In the genomic region with DNA sequence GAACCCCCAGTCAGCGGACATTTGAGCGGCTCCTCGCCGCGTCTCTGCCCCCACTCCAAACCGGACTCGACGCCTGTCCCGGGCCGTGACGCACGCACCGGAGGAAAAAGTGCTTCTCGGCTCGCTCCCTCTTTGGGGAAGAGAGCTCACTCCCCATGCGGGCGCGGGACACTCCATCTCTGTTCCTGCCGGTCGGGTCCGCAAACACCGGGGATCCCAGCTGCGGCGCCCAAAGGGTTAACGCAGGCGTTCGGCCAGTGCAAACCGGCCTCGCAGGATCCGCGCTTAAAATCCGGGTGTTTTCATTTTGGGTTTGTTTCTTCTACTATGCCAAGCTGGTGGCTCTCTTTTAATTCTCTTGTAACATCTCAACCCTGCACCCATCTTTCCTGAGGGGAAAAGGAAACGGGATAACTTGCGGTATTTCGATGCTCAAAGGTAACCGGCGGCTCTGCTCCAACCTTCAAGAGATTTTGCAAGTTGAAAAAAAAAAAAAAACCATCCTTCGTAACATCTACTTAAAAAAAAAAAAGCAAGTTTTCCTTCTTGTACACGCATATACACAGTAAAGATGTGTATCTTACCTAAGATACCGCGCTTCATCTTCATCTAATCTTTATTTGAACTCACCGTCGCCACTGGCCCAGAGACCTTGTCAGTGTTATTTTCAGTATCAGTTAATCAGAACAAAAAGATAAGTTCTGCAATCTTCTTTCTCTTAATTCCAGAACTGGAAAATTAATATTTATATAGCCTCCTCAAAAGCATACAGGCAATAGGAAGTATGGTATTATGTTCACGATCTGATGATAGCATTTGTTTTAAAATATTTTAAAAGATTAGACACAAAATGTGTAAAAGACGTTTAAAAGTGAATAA, we compare ENCODE assay signal across 1 cellular context.
A peak's percentile ranks its signal among the peaks of the same experiment; 100 is the strongest.
TF ChIP-seq lines count a peak whose summit lies in the region.

No MANE protein-coding gene starts in this region.

TF ChIP-seq in HepG2, 621 proteins besides CTCF, POLR2A, EP300 and RAD21 (continued from another document and continues in another):
- TF ChIP-seq, protein P1, sequence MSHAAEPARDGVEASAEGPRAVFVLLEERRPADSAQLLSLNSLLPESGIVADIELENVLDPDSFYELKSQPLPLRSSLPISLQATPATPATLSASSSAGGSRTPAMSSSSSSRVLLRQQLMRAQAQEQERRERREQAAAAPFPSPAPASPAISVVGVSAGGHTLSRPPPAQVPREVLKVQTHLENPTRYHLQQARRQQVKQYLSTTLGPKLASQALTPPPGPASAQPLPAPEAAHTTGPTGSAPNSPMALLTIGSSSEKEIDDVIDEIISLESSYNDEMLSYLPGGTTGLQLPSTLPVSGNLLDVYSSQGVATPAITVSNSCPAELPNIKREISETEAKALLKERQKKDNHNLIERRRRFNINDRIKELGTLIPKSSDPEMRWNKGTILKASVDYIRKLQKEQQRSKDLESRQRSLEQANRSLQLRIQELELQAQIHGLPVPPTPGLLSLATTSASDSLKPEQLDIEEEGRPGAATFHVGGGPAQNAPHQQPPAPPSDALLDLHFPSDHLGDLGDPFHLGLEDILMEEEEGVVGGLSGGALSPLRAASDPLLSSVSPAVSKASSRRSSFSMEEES (CRISPR knock-in tag; IDR thresholded peaks at IDR 0.05) = no peak
- TF ChIP-seq, protein P2, sequence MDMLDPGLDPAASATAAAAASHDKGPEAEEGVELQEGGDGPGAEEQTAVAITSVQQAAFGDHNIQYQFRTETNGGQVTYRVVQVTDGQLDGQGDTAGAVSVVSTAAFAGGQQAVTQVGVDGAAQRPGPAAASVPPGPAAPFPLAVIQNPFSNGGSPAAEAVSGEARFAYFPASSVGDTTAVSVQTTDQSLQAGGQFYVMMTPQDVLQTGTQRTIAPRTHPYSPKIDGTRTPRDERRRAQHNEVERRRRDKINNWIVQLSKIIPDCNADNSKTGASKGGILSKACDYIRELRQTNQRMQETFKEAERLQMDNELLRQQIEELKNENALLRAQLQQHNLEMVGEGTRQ (IDR thresholded peaks at IDR 0.05; ENCODE audit: low read depth, low read length) = no peak
- TF ChIP-seq, protein P2 (CRISPR knock-in tag; IDR thresholded peaks at IDR 0.05; ENCODE audit: borderline replicate concordance) = no peak
- TF ChIP-seq, protein P3, sequence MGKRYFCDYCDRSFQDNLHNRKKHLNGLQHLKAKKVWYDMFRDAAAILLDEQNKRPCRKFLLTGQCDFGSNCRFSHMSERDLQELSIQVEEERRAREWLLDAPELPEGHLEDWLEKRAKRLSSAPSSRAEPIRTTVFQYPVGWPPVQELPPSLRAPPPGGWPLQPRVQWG (CRISPR knock-in tag; IDR thresholded peaks at IDR 0.05; ENCODE audit: borderline replicate concordance, low read depth) = no peak
- TF ChIP-seq SMYD3 (CRISPR knock-in tag; IDR thresholded peaks at IDR 0.05) (0 out of 2 replicates have a peak, but pooled peaks have one; percentile 7), AKAP8 (CRISPR knock-in tag; IDR thresholded peaks at IDR 0.05) (0 out of 2 replicates have a peak, but pooled peaks have one; percentile 67), ZNF780A (CRISPR knock-in tag; IDR thresholded peaks at IDR 0.05) (no peak), MEIS2 (CRISPR knock-in tag; IDR thresholded peaks at IDR 0.05) (no peak), HIVEP1 (CRISPR knock-in tag; IDR thresholded peaks at IDR 0.05) (peak; percentile 58; the same call in 1 of the 2 replicates), FOSL1 (CRISPR knock-in tag; IDR thresholded peaks at IDR 0.05; ENCODE audit: borderline replicate concordance) (no peak), ZFP90 (CRISPR knock-in tag; IDR thresholded peaks at IDR 0.05; ENCODE audit: borderline replicate concordance) (peak; percentile 30; the same call in 1 of the 2 replicates), ZNF205 (CRISPR knock-in tag; IDR thresholded peaks at IDR 0.05) (peak; percentile 14; the same call in 1 of the 2 replicates), YY1 (IDR thresholded peaks at IDR 0.05; ENCODE audit: insufficient read depth, insufficient replicate concordance, low read depth, low read length) (no peak), RNF2 (conservative IDR thresholded peaks at IDR 0.05; ENCODE audit: low read depth) (peak; percentile 59; the same call in 1 of the 2 replicates), ZNF83 (CRISPR knock-in tag; IDR thresholded peaks at IDR 0.05; ENCODE audit: borderline replicate concordance) (peak; percentile 50; the same call in 1 of the 2 replicates), CREB1 (IDR thresholded peaks at IDR 0.05) (no peak), CREB1 (CRISPR knock-in tag; IDR thresholded peaks at IDR 0.05) (no peak), HOXA9 (CRISPR knock-in tag; IDR thresholded peaks at IDR 0.05; ENCODE audit: borderline replicate concordance) (0 out of 2 replicates have a peak, but pooled peaks have one; percentile 10), TAF1 (CRISPR knock-in tag; IDR thresholded peaks at IDR 0.05) (0 out of 2 replicates have a peak, but pooled peaks have one; percentile 22), ZNF12 (CRISPR knock-in tag; IDR thresholded peaks at IDR 0.05) (peak; percentile 5; the same call in 1 of the 2 replicates), ZNF101 (CRISPR knock-in tag; IDR thresholded peaks at IDR 0.05; ENCODE audit: borderline replicate concordance, low read depth) (no peak), KLF16 (CRISPR knock-in tag; IDR thresholded peaks at IDR 0.05) (0 out of 4 replicates have a peak, but pooled peaks of 1 of the 2 experiments have one; percentile 8), ZNF501 (CRISPR knock-in tag; IDR thresholded peaks at IDR 0.05) (peak; percentile 80), TARDBP (CRISPR knock-in tag; IDR thresholded peaks at IDR 0.05) (no peak), TCF12 (IDR thresholded peaks at IDR 0.05) (no peak), TCF12 (CRISPR knock-in tag; IDR thresholded peaks at IDR 0.05) (no peak; the same call in 1 of the 2 replicates), KLF15 (CRISPR knock-in tag; IDR thresholded peaks at IDR 0.05; ENCODE audit: borderline replicate concordance) (no peak), ZFP36 (IDR thresholded peaks at IDR 0.05; ENCODE audit: borderline replicate concordance, low read depth, low read length, partially characterized antibody) (no peak)
- TF ChIP-seq, protein P4, sequence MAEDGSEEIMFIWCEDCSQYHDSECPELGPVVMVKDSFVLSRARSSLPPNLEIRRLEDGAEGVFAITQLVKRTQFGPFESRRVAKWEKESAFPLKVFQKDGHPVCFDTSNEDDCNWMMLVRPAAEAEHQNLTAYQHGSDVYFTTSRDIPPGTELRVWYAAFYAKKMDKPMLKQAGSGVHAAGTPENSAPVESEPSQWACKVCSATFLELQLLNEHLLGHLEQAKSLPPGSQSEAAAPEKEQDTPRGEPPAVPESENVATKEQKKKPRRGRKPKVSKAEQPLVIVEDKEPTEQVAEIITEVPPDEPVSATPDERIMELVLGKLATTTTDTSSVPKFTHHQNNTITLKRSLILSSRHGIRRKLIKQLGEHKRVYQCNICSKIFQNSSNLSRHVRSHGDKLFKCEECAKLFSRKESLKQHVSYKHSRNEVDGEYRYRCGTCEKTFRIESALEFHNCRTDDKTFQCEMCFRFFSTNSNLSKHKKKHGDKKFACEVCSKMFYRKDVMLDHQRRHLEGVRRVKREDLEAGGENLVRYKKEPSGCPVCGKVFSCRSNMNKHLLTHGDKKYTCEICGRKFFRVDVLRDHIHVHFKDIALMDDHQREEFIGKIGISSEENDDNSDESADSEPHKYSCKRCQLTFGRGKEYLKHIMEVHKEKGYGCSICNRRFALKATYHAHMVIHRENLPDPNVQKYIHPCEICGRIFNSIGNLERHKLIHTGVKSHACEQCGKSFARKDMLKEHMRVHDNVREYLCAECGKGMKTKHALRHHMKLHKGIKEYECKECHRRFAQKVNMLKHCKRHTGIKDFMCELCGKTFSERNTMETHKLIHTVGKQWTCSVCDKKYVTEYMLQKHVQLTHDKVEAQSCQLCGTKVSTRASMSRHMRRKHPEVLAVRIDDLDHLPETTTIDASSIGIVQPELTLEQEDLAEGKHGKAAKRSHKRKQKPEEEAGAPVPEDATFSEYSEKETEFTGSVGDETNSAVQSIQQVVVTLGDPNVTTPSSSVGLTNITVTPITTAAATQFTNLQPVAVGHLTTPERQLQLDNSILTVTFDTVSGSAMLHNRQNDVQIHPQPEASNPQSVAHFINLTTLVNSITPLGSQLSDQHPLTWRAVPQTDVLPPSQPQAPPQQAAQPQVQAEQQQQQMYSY (CRISPR knock-in tag; IDR thresholded peaks at IDR 0.05) = no peak
- TF ChIP-seq, protein P5, sequence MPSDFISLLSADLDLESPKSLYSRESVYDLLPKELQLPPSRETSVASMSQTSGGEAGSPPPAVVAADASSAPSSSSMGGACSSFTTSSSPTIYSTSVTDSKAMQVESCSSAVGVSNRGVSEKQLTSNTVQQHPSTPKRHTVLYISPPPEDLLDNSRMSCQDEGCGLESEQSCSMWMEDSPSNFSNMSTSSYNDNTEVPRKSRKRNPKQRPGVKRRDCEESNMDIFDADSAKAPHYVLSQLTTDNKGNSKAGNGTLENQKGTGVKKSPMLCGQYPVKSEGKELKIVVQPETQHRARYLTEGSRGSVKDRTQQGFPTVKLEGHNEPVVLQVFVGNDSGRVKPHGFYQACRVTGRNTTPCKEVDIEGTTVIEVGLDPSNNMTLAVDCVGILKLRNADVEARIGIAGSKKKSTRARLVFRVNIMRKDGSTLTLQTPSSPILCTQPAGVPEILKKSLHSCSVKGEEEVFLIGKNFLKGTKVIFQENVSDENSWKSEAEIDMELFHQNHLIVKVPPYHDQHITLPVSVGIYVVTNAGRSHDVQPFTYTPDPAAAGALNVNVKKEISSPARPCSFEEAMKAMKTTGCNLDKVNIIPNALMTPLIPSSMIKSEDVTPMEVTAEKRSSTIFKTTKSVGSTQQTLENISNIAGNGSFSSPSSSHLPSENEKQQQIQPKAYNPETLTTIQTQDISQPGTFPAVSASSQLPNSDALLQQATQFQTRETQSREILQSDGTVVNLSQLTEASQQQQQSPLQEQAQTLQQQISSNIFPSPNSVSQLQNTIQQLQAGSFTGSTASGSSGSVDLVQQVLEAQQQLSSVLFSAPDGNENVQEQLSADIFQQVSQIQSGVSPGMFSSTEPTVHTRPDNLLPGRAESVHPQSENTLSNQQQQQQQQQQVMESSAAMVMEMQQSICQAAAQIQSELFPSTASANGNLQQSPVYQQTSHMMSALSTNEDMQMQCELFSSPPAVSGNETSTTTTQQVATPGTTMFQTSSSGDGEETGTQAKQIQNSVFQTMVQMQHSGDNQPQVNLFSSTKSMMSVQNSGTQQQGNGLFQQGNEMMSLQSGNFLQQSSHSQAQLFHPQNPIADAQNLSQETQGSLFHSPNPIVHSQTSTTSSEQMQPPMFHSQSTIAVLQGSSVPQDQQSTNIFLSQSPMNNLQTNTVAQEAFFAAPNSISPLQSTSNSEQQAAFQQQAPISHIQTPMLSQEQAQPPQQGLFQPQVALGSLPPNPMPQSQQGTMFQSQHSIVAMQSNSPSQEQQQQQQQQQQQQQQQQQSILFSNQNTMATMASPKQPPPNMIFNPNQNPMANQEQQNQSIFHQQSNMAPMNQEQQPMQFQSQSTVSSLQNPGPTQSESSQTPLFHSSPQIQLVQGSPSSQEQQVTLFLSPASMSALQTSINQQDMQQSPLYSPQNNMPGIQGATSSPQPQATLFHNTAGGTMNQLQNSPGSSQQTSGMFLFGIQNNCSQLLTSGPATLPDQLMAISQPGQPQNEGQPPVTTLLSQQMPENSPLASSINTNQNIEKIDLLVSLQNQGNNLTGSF (CRISPR knock-in tag; IDR thresholded peaks at IDR 0.05) = no peak
- TF ChIP-seq, protein P6, sequence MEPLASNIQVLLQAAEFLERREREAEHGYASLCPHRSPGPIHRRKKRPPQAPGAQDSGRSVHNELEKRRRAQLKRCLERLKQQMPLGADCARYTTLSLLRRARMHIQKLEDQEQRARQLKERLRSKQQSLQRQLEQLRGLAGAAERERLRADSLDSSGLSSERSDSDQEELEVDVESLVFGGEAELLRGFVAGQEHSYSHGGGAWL (CRISPR knock-in tag; IDR thresholded peaks at IDR 0.05) = peak; percentile 22; the same call in 1 of the 2 replicates
- TF ChIP-seq, protein P7, sequence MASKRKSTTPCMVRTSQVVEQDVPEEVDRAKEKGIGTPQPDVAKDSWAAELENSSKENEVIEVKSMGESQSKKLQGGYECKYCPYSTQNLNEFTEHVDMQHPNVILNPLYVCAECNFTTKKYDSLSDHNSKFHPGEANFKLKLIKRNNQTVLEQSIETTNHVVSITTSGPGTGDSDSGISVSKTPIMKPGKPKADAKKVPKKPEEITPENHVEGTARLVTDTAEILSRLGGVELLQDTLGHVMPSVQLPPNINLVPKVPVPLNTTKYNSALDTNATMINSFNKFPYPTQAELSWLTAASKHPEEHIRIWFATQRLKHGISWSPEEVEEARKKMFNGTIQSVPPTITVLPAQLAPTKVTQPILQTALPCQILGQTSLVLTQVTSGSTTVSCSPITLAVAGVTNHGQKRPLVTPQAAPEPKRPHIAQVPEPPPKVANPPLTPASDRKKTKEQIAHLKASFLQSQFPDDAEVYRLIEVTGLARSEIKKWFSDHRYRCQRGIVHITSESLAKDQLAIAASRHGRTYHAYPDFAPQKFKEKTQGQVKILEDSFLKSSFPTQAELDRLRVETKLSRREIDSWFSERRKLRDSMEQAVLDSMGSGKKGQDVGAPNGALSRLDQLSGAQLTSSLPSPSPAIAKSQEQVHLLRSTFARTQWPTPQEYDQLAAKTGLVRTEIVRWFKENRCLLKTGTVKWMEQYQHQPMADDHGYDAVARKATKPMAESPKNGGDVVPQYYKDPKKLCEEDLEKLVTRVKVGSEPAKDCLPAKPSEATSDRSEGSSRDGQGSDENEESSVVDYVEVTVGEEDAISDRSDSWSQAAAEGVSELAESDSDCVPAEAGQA (IDR thresholded peaks at IDR 0.05; ENCODE audit: low read depth) = no peak
- TF ChIP-seq, protein P7 (CRISPR knock-in tag; IDR thresholded peaks at IDR 0.05; ENCODE audit: borderline replicate concordance) = no peak; the same call in 1 of the 2 replicates
